In the genomic region with DNA sequence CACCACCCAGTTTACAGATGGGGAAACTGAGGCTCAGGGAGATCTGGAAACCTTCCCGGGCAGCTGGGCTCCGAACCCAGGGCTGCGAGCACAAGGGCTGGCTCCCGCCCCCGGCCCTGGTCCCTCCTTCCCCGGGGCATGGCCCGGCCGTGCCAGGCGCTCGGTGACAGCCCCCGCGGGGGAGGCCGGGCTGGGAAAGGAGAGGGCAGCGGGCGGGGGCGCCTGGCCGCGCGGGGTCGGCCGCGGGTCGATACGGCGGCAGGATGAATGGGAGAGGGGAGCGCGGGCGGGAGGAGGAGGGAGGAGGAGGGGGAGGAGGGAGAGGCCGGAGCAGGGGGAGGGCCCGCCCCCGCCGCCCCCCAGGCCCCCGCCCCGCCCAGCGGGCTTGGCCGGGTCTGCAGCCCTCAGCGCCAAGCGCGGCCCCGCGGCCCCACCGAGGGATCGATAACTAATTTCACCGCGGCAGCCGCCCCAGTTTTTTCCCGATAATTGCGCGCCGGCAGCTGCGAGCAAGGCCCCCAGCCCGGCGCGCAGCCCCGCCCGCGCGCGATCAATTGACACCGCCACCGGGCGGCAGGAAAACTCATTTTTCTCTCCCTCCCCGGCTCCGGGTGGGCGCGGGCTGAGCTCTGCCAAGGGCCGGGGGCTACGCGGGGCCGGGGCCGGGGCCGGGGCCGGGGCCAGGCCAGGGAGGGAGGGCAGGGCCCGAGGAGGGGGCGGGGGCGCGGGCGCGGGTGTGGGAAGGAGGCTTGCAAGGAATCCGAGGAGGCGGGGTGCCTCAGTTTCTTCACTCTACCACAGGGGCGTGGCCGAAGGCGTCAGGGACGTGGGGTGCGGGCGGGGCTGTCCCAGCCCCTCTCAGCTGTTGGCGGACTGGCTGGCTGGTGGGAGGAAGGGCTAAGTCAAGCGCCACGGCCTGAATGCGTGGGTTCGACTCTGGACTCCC, we compare ENCODE assay signal across 1 cellular context.
TF ChIP-seq lines count a peak whose summit lies in the region.

No MANE protein-coding gene starts in this region.

TF ChIP-seq in HepG2, 621 proteins besides CTCF, POLR2A, EP300 and RAD21 (continued from another document and continues in another):
- TF ChIP-seq, protein P1, sequence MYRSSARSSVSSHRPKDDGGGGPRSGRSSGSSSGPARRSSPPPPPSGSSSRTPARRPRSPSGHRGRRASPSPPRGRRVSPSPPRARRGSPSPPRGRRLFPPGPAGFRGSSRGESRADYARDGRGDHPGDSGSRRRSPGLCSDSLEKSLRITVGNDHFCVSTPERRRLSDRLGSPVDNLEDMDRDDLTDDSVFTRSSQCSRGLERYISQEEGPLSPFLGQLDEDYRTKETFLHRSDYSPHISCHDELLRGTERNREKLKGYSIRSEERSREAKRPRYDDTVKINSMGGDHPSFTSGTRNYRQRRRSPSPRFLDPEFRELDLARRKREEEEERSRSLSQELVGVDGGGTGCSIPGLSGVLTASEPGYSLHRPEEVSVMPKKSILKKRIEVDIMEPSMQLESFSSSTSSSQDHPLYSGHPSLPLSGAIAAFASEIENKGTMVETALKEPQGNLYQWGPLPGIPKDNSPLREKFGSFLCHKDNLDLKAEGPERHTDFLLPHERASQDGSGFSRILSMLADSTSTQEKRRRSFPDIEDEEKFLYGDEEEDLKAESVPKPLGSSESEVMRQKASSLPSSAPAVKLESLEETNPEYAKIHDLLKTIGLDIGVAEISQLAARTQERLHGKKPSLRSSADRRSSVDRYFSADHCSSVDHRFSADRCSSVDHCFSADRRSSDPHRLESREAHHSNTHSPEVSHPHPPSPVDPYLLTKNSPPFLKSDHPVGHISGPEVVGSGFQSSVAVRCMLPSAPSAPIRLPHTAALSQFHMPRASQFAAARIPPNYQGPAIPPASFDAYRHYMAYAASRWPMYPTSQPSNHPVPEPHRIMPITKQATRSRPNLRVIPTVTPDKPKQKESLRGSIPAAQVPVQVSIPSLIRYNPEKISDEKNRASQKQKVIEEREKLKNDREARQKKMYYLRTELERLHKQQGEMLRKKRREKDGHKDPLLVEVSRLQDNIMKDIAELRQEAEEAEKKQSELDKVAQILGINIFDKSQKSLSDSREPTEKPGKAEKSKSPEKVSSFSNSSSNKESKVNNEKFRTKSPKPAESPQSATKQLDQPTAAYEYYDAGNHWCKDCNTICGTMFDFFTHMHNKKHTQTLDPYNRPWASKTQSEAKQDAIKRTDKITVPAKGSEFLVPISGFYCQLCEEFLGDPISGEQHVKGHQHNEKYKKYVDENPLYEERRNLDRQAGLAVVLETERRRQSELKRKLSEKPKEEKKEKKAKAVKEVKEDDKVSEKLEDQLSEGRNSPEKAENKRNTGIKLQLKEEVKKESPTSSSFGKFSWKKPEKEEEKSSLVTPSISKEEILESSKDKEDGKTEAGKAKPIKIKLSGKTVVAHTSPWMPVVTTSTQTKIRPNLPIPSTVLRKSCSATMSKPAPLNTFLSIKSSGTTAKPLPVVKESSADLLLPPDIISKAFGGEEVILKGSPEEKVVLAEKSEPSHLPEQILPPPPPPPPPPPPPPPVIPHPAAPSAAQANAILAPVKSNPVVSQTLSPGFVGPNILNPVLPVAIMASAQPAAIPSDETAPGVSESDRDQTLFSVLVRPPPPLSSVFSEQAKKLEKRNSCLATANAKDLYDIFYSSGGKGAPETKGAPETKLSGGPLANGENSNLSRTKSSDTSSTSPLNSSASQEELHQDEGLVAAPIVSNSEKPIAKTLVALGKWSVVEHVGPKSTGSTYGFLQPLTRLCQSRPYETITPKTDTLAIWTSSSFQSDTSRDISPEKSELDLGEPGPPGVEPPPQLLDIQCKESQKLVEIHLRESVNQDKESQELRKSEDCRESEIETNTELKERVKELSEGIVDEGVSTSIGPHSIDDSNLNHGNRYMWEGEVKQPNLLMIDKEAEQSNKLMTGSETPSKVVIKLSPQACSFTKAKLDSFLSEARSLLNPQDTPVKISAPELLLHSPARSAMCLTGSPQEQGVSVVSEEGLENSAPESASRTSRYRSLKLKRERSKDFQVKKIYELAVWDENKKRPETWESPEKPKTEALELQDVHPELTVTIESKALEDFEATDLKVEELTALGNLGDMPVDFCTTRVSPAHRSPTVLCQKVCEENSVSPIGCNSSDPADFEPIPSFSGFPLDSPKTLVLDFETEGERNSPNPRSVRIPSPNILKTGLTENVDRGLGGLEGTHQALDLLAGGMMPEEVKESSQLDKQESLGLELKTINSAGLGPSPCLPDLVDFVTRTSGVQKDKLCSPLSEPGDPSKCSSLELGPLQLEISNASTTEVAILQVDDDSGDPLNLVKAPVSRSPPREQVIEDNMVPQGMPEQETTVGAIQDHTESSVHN (CRISPR knock-in tag; IDR thresholded peaks at IDR 0.05), result no peak
- TF ChIP-seq CBFB (CRISPR knock-in tag; IDR thresholded peaks at IDR 0.05) (peak; percentile 61; the same call in 1 of the 2 replicates), ZNF574 (CRISPR knock-in tag; IDR thresholded peaks at IDR 0.05) (peak; percentile 19; the same call in 1 of the 2 replicates), ZNF547 (CRISPR knock-in tag; IDR thresholded peaks at IDR 0.05) (0 out of 2 replicates have a peak, but pooled peaks have one; percentile 32), ZBTB2 (CRISPR knock-in tag; IDR thresholded peaks at IDR 0.05; ENCODE audit: low read depth) (peak; percentile 79), TARDBP (CRISPR knock-in tag; IDR thresholded peaks at IDR 0.05) (peak; percentile 13; the same call in 1 of the 2 replicates), ZNF124 (CRISPR knock-in tag; IDR thresholded peaks at IDR 0.05) (no peak), ZMYM3 (CRISPR knock-in tag; IDR thresholded peaks at IDR 0.05) (0 out of 2 replicates have a peak, but pooled peaks have one; percentile 28), ZNF263 (CRISPR knock-in tag; IDR thresholded peaks at IDR 0.05) (peak; percentile 97), TGIF2 (CRISPR knock-in tag; IDR thresholded peaks at IDR 0.05) (no peak), ESRRA (CRISPR knock-in tag; IDR thresholded peaks at IDR 0.05; ENCODE audit: low read depth) (peak; percentile 87), ZSCAN31 (CRISPR knock-in tag; IDR thresholded peaks at IDR 0.05; ENCODE audit: low read depth) (peak; percentile 23; the same call in 1 of the 2 replicates), NFKB2 (CRISPR knock-in tag; IDR thresholded peaks at IDR 0.05; ENCODE audit: borderline replicate concordance) (peak; percentile 18; the same call in 1 of the 2 replicates), AHDC1 (CRISPR knock-in tag; IDR thresholded peaks at IDR 0.05; ENCODE audit: borderline replicate concordance) (no peak)
- TF ChIP-seq, protein P2, sequence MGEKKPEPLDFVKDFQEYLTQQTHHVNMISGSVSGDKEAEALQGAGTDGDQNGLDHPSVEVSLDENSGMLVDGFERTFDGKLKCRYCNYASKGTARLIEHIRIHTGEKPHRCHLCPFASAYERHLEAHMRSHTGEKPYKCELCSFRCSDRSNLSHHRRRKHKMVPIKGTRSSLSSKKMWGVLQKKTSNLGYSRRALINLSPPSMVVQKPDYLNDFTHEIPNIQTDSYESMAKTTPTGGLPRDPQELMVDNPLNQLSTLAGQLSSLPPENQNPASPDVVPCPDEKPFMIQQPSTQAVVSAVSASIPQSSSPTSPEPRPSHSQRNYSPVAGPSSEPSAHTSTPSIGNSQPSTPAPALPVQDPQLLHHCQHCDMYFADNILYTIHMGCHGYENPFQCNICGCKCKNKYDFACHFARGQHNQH (CRISPR knock-in tag; IDR thresholded peaks at IDR 0.05), result no peak
- TF ChIP-seq, protein P3, sequence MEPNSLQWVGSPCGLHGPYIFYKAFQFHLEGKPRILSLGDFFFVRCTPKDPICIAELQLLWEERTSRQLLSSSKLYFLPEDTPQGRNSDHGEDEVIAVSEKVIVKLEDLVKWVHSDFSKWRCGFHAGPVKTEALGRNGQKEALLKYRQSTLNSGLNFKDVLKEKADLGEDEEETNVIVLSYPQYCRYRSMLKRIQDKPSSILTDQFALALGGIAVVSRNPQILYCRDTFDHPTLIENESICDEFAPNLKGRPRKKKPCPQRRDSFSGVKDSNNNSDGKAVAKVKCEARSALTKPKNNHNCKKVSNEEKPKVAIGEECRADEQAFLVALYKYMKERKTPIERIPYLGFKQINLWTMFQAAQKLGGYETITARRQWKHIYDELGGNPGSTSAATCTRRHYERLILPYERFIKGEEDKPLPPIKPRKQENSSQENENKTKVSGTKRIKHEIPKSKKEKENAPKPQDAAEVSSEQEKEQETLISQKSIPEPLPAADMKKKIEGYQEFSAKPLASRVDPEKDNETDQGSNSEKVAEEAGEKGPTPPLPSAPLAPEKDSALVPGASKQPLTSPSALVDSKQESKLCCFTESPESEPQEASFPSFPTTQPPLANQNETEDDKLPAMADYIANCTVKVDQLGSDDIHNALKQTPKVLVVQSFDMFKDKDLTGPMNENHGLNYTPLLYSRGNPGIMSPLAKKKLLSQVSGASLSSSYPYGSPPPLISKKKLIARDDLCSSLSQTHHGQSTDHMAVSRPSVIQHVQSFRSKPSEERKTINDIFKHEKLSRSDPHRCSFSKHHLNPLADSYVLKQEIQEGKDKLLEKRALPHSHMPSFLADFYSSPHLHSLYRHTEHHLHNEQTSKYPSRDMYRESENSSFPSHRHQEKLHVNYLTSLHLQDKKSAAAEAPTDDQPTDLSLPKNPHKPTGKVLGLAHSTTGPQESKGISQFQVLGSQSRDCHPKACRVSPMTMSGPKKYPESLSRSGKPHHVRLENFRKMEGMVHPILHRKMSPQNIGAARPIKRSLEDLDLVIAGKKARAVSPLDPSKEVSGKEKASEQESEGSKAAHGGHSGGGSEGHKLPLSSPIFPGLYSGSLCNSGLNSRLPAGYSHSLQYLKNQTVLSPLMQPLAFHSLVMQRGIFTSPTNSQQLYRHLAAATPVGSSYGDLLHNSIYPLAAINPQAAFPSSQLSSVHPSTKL (CRISPR knock-in tag; IDR thresholded peaks at IDR 0.05), result peak; percentile 46; the same call in 1 of the 2 replicates
